7 cellular contexts compared by ENCODE assay signal in genomic region chr20:44610313-44610965, GRCh38. TPM values are rescaled to one million over a fixed set of nuclear protein-coding genes. Genes with fewer than 3 reads are reported as not detected.
DNase-seq lines count a peak whose midpoint lies in the region; ATAC-seq and TF ChIP-seq lines count a peak whose summit lies in the region.

No MANE protein-coding gene starts in this region.

- H3K9me2 ChIP-seq in GM23338 (ENCODE audit: insufficient read depth) = no peaks in the 10 kb centered on the region

- H3K4me1 ChIP-seq in GM23338 (ENCODE audit: insufficient read depth) = peaks cover 11% of the 10 kb centered on the region

- H3K4me3 ChIP-seq in GM23338 = no peak overlapping the region

- H3K9me3 Mint-ChIP-seq in GM23338 = no peaks in the 10 kb centered on the region
- H3K9me3 Mint-ChIP-seq in stimulated activated naive B cell treated with anti-CD40 and anti-IgM and Interleukin-4, amounts not matched to agents 10 μg/mL and 1 μg/mL and 100 μg/mL, for 72 hours = no peaks in the 10 kb centered on the region

- peak overlapping the region; percentile 23; the same call in 1 of the 3 replicates for H3K4me3 Mint-ChIP-seq in GM23338
- peak overlapping the region; percentile 53 to 77 for H3K4me3 Mint-ChIP-seq in stimulated activated naive B cell treated with anti-CD40 and anti-IgM and Interleukin-4, amounts not matched to agents 10 μg/mL and 1 μg/mL and 100 μg/mL, for 72 hours

- no peak for TF ChIP-seq POLR2A in erythroblast (IDR thresholded peaks at IDR 0.05; ENCODE audit: low read length)

- peaks cover 11% of the 10 kb centered on the region; the same call in 2 of the 3 replicates for H3K36me3 Mint-ChIP-seq in GM23338 (ENCODE audit: low read depth)
- peaks cover 47 to 48% of the 10 kb centered on the region in 2 donors for H3K36me3 Mint-ChIP-seq in stimulated activated naive B cell treated with anti-CD40 and anti-IgM and Interleukin-4, amounts not matched to agents 10 μg/mL and 1 μg/mL and 100 μg/mL, for 72 hours

- no peak overlapping the region for H3K27ac ChIP-seq in GM23338 (ENCODE audit: low read depth)

- no peaks in the 10 kb centered on the region; the same call in 1 of the 2 replicates for H4K20me1 ChIP-seq in GM23338 (replicated peaks; ENCODE audit: insufficient read depth)

- peaks cover 20% of the 10 kb centered on the region; the same call in 2 of the 3 replicates for H3K4me1 Mint-ChIP-seq in GM23338
- peaks cover 34 to 70% of the 10 kb centered on the region in 2 donors for H3K4me1 Mint-ChIP-seq in stimulated activated naive B cell treated with anti-CD40 and anti-IgM and Interleukin-4, amounts not matched to agents 10 μg/mL and 1 μg/mL and 100 μg/mL, for 72 hours

- no peak overlapping the region; the same call in 1 of the 2 replicates for H3K27ac Mint-ChIP-seq in GM23338
- H3K27ac Mint-ChIP-seq in stimulated activated naive B cell treated with anti-CD40 and anti-IgM and Interleukin-4, amounts not matched to agents 10 μg/mL and 1 μg/mL and 100 μg/mL, for 72 hours = peak overlapping the region; percentile 86

- no peaks in the 10 kb centered on the region for H3K36me3 ChIP-seq in GM23338 (ENCODE audit: insufficient read depth)

- peaks cover 3% of the 10 kb centered on the region for H3K27me3 Mint-ChIP-seq in GM23338 (ENCODE audit: insufficient read depth, low read depth, poor library complexity)
- H3K27me3 Mint-ChIP-seq in stimulated activated naive B cell treated with anti-CD40 and anti-IgM and Interleukin-4, amounts not matched to agents 10 μg/mL and 1 μg/mL and 100 μg/mL, for 72 hours = no peaks in the 10 kb centered on the region

- ATAC-seq in GM23338 = no peak
- peak in 1 of 2 donors; percentile 34 for ATAC-seq in stimulated activated naive B cell treated with anti-CD40 and anti-IgM and Interleukin-4, amounts not matched to agents 10 μg/mL and 1 μg/mL and 100 μg/mL, for 72 hours (replicated peaks)

- DNase-seq in GM23338 (ENCODE audit: low spot score) (no peak), NOMO-1 treated with DMSO at 0.1 percent for 48 hours (lab: John Stamatoyannopoulos, UW; ENCODE audit: unreplicated experiment) (peak; percentile 95), erythroblast (lab: John Stamatoyannopoulos, UW) (peak; percentile 23 to 36), NCI-H1436 treated with DMSO at 0.1 percent for 48 hours (lab: John Stamatoyannopoulos, UW) (no peak), middle frontal gyrus (ENCODE audit: extremely low spot score, low spot score) (no peak), amygdala (lab: John Stamatoyannopoulos, UW) (no peak)
- no peak for DNase-seq in stimulated activated naive B cell treated with anti-CD40 and anti-IgM and Interleukin-4, amounts not matched to agents 10 μg/mL and 1 μg/mL and 100 μg/mL, for 72 hours

- TF ChIP-seq CTCF in GM23338 (conservative IDR thresholded peaks at IDR 0.05; ENCODE audit: low read depth in 2 of 2) = no peak

- H3F3A ChIP-seq in GM23338 (replicated peaks; ENCODE audit: low read depth) = no peaks in the 10 kb centered on the region

- H3K79me2 ChIP-seq in GM23338 (replicated peaks; ENCODE audit: insufficient read depth) = no peaks in the 10 kb centered on the region

- H3K4me2 ChIP-seq in GM23338 = no peak overlapping the region

- H2AFZ ChIP-seq in GM23338 = no peak overlapping the region

- H3K27me3 ChIP-seq in GM23338 (ENCODE audit: insufficient read depth) = no peaks in the 10 kb centered on the region

TF ChIP-seq in GM23338, 12 proteins besides CTCF, POLR2A, EP300 and RAD21:
- no peak for TF ChIP-seq NANOG (IDR thresholded peaks at IDR 0.05; ENCODE audit: borderline replicate concordance)

RNA-seq across cellular contexts. Expression of gene PKIG, which starts 28.1 kb away (rescaled TPM):
- 23.9 and 33.2 TPM in 2 replicates for total RNA-seq in GM23338 (2014; rRNA removed; shearing (Covaris generic))
- polyA plus RNA-seq in GM23338 (2016; fragmentation: Nextera tagmentation; extraction: Ambion mirVana) = 29.7 and 34.9 TPM in 2 replicates

RNA-seq across cellular contexts. Expression of gene ADA, which starts 41.1 kb away (rescaled TPM):
- total RNA-seq in GM23338 (2014; rRNA removed; shearing (Covaris generic)) = 12.7 and 16.2 TPM in 2 replicates
- 14.6 and 15.8 TPM in 2 replicates for polyA plus RNA-seq in GM23338 (2016; fragmentation: Nextera tagmentation; extraction: Ambion mirVana)

Comparison
In these comparisons a context has a peak if more than half of its experiments do, and no peak if none do; other contexts are left out.
1. DNase-seq: peak in NOMO-1 treated with DMSO at 0.1 percent for 48 hours (single experiment) and erythroblast (2 of 2); none in GM23338 (single experiment), stimulated activated naive B cell treated with anti-CD40 and anti-IgM and Interleukin-4, amounts not matched to agents 10 μg/mL and 1 μg/mL and 100 μg/mL, for 72 hours (single experiment), NCI-H1436 treated with DMSO at 0.1 percent for 48 hours (single experiment), middle frontal gyrus (single experiment) and amygdala (0 of 56).